25 cellular contexts compared by ENCODE assay signal in genomic region chr3:120311863-120312794, GRCh38. TPM values are rescaled to one million over a fixed set of nuclear protein-coding genes. Genes with fewer than 3 reads are reported as not detected.
DNase-seq lines count a peak whose midpoint lies in the region; ATAC-seq, FAIRE-seq and TF ChIP-seq lines count a peak whose summit lies in the region.
"Had no signal": no experiment of that assay in that cellular context is flagged by ENCODE, and none has a peak within 500 bp of the region (broad histone marks: within the 10 kb centered on the region; RNA-seq: fewer than 3 reads in every experiment).

No MANE protein-coding gene starts in this region.

- in situ Hi-C loops in GM12878 (cut with MboI), result no loop called here

- intact Hi-C loops in GM12878 (cut with micrococcal nuclease; ENCODE audit: unreplicated experiment), result no loop called here

- 89% methylated on average over 24 of the region's 24 CpGs for WGBS in GM12878 (ENCODE audit: insufficient coverage, insufficient replicate concordance, low lambda C conversion rate, missing lambda C conversion rate)

- no peak for TF ChIP-seq CTCF in GM12878 (IDR thresholded peaks at IDR 0.05 in 2 of 3, conservative IDR thresholded peaks at IDR 0.05 in 1 of 3; ENCODE audit: control insufficient read depth in 2 of 3, extremely low read depth in 1 of 3, insufficient read depth in 1 of 3, low read depth in 3 of 3, low read length in 3 of 3)

- FAIRE-seq in GM12878 (lab: Jason Lieb, UNC), result no peak
- FAIRE-seq: A549, HTR-8/SVneo had no signal

- H3K4me3 Mint-ChIP-seq in activated T-cell treated with anti-CD3 and anti-CD28 coated beads, Interleukin-2, amount 50 U/mL, for 4 hours, result no peak overlapping the region
- H3K4me3 Mint-ChIP-seq: CD4-positive, alpha-beta memory T cell; GM23338; H9 had no signal

- TSS peak; percentile 39 for BruUV-seq in GM12878 (replicated peaks; lab: Mats Ljungman, UMichigan)

- no peak overlapping the region for H3K27ac ChIP-seq in GM12878 (ENCODE audit: control insufficient read depth, insufficient read depth)
- H3K27ac ChIP-seq: A549, RWPE1 had no signal

- peaks cover 4% of the 10 kb centered on the region for H3K4me1 Mint-ChIP-seq in activated T-cell treated with anti-CD3 and anti-CD28 coated beads, Interleukin-2, amount 50 U/mL, for 4 hours (ENCODE audit: low read depth)
- H3K4me1 Mint-ChIP-seq: CD4-positive, alpha-beta memory T cell; GM23338 had no signal

- H3K4me2 ChIP-seq in GM12878 (ENCODE audit: control insufficient read depth, insufficient read depth), result no peak overlapping the region
- H3K4me2 ChIP-seq: A549, GM23338 had no signal

- TF ChIP-seq EP300 in GM12878 (IDR thresholded peaks at IDR 0.05; ENCODE audit: borderline replicate concordance in 1 of 2, control insufficient read depth in 1 of 2, low read depth in 2 of 2, low read length in 2 of 2), result no peak

- no peak overlapping the region for H2AFZ ChIP-seq in GM12878 (ENCODE audit: control insufficient read depth, low read depth, low read length)
- H2AFZ ChIP-seq: GM23338 had no signal

- H3K27me3 Mint-ChIP-seq in activated T-cell treated with anti-CD3 and anti-CD28 coated beads, Interleukin-2, amount 50 U/mL, for 4 hours (ENCODE audit: low read depth), result peaks cover 2% of the 10 kb centered on the region
- H3K27me3 Mint-ChIP-seq: CD4-positive, alpha-beta memory T cell had no signal

- no peak overlapping the region for H3K9ac ChIP-seq in GM12878 (ENCODE audit: control insufficient read depth, insufficient read depth, low read length)

- TF ChIP-seq POLR2A in GM12878 (IDR thresholded peaks at IDR 0.05; ENCODE audit: low read depth, low read length), result no peak

- H3K36me3 ChIP-seq in GM12878 (ENCODE audit: control insufficient read depth in 2 of 2, insufficient read depth in 2 of 2, low read length in 1 of 2), result no peaks in the 10 kb centered on the region; a peak in 1 of 4 replicates

- no peaks in the 10 kb centered on the region for H4K20me1 ChIP-seq in GM12878 (ENCODE audit: control insufficient read depth, insufficient read depth)

- no peaks in the 10 kb centered on the region for H3K4me1 ChIP-seq in GM12878 (ENCODE audit: control insufficient read depth, insufficient read depth, low read length)
- H3K4me1 ChIP-seq: A549 had no signal

- H3K9me3 Mint-ChIP-seq in activated T-cell treated with anti-CD3 and anti-CD28 coated beads, Interleukin-2, amount 50 U/mL, for 4 hours, result peaks cover 20% of the 10 kb centered on the region

- H3K4me3 ChIP-seq in GM12878, result no peak overlapping the region
- H3K4me3 ChIP-seq: A549, GM23338 had no signal

- SMC1A ChIA-PET in GM12878 (lab: Charles Lee; ENCODE audit: uncharacterized antibody, unreplicated experiment), result no interaction called here

- peak; percentile 23 to 41 for ATAC-seq in activated T-cell treated with anti-CD3 and anti-CD28 coated beads, Interleukin-2, amount 50 U/mL, for 4 hours
- peak; percentile 48 for ATAC-seq in GM18520 (IDR thresholded peaks at IDR 0.05; ENCODE audit: unreplicated experiment)
- peak; percentile 45; the same call in 2 of the 3 replicates for ATAC-seq in GM12878
- ATAC-seq in HG03025 (IDR thresholded peaks at IDR 0.05; ENCODE audit: low FRiP score, unreplicated experiment), result no peak
- ATAC-seq: A549, GM23338, Panc1 had no signal

- no peak for TF ChIP-seq RAD21 in GM12878 (IDR thresholded peaks at IDR 0.05; ENCODE audit: insufficient read depth, low read depth, low read length)

- no peaks in the 10 kb centered on the region for H3K27me3 ChIP-seq in GM12878 (replicated peaks in 1 of 2; ENCODE audit: control insufficient read depth in 2 of 2, insufficient read depth in 2 of 2, low read length in 1 of 2)

- no peak for DNase-seq in activated T-cell treated with anti-CD3 and anti-CD28 coated beads, Interleukin-2, amount 50 U/mL, for 4 hours
- no peak for DNase-seq in activated T-cell treated with anti-CD3 and anti-CD28 coated beads, Interleukin-2, amount 50 U/mL, for 48 hours
- DNase-seq in GM12878 (ENCODE audit: low read depth, low spot score) (no peak), NCI-H187 (lab: John Stamatoyannopoulos, UW) (no peak)
- DNase-seq in stimulated activated CD8-positive, alpha-beta memory T cell treated with anti-CD3 and anti-CD28 coated beads, Interleukin-4, amount 100 ng/mL, for 48 hours, result no peak
- DNase-seq: C1 segment of cervical spinal cord; CD4-positive, alpha-beta memory T cell; COR-L47; DMS79 treated with DMSO at 0.1 percent for 48 hours; H9; KBM-7; MV-4-11; NCI-H1105 treated with DMSO at 0.1 percent for 48 hours; NCI-H146; NCI-H2029; NCI-H2227 treated with DMSO at 0.1 percent for 48 hours; NCI-H69; SHP77 had no signal

- peaks cover 35% of the 10 kb centered on the region for H3K36me3 Mint-ChIP-seq in activated T-cell treated with anti-CD3 and anti-CD28 coated beads, Interleukin-2, amount 50 U/mL, for 4 hours (ENCODE audit: insufficient read depth)

- no peaks in the 10 kb centered on the region for H3K79me2 ChIP-seq in GM12878 (ENCODE audit: control insufficient read depth, insufficient read depth, low read length)

- POLR2A ChIA-PET in GM12878 (lab: Charles Lee), result no interaction called here

- RAD21 ChIA-PET in GM12878 (lab: Charles Lee; ENCODE audit: unreplicated experiment), result no interaction called here

- no peaks in the 10 kb centered on the region; the same call in 2 of the 3 replicates for H3K9me3 ChIP-seq in GM12878 (replicated peaks; ENCODE audit: control insufficient read depth, insufficient read depth, low read length)
- H3K9me3 ChIP-seq: A549 had no signal

- CTCF ChIA-PET in GM12878 (lab: Yijun Ruan, JAX), result no interaction called here

TF ChIP-seq in GM12878, 131 proteins besides CTCF, POLR2A, EP300 and RAD21:
- no peak for TF ChIP-seq TBL1XR1 (IDR thresholded peaks at IDR 0.05; ENCODE audit: low read depth, low read length)
- TF ChIP-seq GATAD2B (conservative IDR thresholded peaks at IDR 0.05; ENCODE audit: low read depth), result no peak

RNA-seq across cellular contexts. Expression of gene GPR156, which starts 27.1 kb away (rescaled TPM):
- under 1 TPM; 0.10 to 0.38 (median 0.16) TPM for total RNA-seq in activated T-cell treated with anti-CD3 and anti-CD28 coated beads, Interleukin-2, amount 50 U/mL, for 4 hours
- 0.15 TPM in 1 of 2 replicates, not detected in the other for total RNA-seq in GM12878 (2013; cell fraction: nucleolus; rRNA removed)
- total RNA-seq in GM12878 (2014; rRNA removed) (0.05 TPM in 1 of 2 replicates, not detected in the other), GM12878 (2014; rRNA removed; fragmentation: Illumina TruSeq; extraction: Trizol) (0.09 and 0.14 TPM in 2 replicates), GM12878 (2021) (0.08 TPM in 1 of 2 replicates, not detected in the other)
- polyA plus RNA-seq in GM12878 (2011; ENCODE audit: low read depth), result not detected
- polyA plus RNA-seq in GM12878 (2011; rRNA removed) (not detected in 2 replicates), GM12878 (2014; fragmentation: Illumina TruSeq; extraction: Trizol) (0.15 TPM in 1 of 2 replicates, not detected in the other), GM12878 (2014; fragmentation: Nextera tagmentation; extraction: Ambion mirVana) (not detected), GM12878 (2014; rRNA removed) (0.13 TPM in 1 of 2 replicates, not detected in the other), GM12878 (2016; fragmentation: Nextera tagmentation; extraction: Ambion mirVana) (not detected)
- 0.03 and 0.04 TPM in 2 replicates for polyA plus RNA-seq in GM12878 (2011; cell fraction: cytosol; rRNA removed)
- polyA plus RNA-seq in GM12878 (2011; cell fraction: nucleus; rRNA removed), result 0.10 and 0.12 TPM in 2 replicates
- not detected in 2 replicates for polyA plus RNA-seq in GM12878 (2012)
- 0.29 TPM in 1 of 2 replicates, not detected in the other for polyA minus RNA-seq in GM12878 (2011; rRNA and poly(A)+ RNA removed)
- not detected in 2 replicates for polyA minus RNA-seq in GM12878 (2011; cell fraction: cytosol; rRNA and poly(A)+ RNA removed)
- polyA minus RNA-seq in GM12878 (2011; cell fraction: nucleus; rRNA and poly(A)+ RNA removed), result 0.12 TPM in 1 of 2 replicates, not detected in the other
- total RNA-seq: CD4-positive, alpha-beta memory T cell had no signal
- polyA plus RNA-seq: CD4-positive, alpha-beta memory T cell had no signal

RNA-seq across cellular contexts. Expression of gene LRRC58, which starts 37.0 kb away (rescaled TPM):
- 10 to 100 TPM; 39.1 to 44.3 (median 39.9) TPM for total RNA-seq in activated T-cell treated with anti-CD3 and anti-CD28 coated beads, Interleukin-2, amount 50 U/mL, for 4 hours
- 32.9 and 33.4 TPM in 2 replicates for total RNA-seq in GM12878 (2013; cell fraction: nucleolus; rRNA removed)
- total RNA-seq in GM12878 (2014; rRNA removed) (28.5 and 33.2 TPM in 2 replicates), GM12878 (2014; rRNA removed; fragmentation: Illumina TruSeq; extraction: Trizol) (28.0 and 29.5 TPM in 2 replicates), GM12878 (2021) (17.9 and 19.7 TPM in 2 replicates)
- 4.6 TPM for polyA plus RNA-seq in GM12878 (2011; ENCODE audit: low read depth)
- polyA plus RNA-seq in GM12878 (2011; rRNA removed) (29.1 and 46.8 TPM in 2 replicates), GM12878 (2014; fragmentation: Illumina TruSeq; extraction: Trizol) (25.0 and 28.0 TPM in 2 replicates), GM12878 (2014; fragmentation: Nextera tagmentation; extraction: Ambion mirVana) (1 to 10 TPM; 7.7 to 8.0 TPM), GM12878 (2014; rRNA removed) (12.9 and 14.8 TPM in 2 replicates), GM12878 (2016; fragmentation: Nextera tagmentation; extraction: Ambion mirVana) (10 to 100 TPM; 17.7 to 17.9 TPM)
- 12.1 and 12.6 TPM in 2 replicates for polyA plus RNA-seq in GM12878 (2011; cell fraction: cytosol; rRNA removed)
- polyA plus RNA-seq in GM12878 (2011; cell fraction: nucleus; rRNA removed), result 5.3 and 6.1 TPM in 2 replicates
- polyA plus RNA-seq in GM12878 (2012), result 9.2 and 11.3 TPM in 2 replicates
- 25.7 and 34.4 TPM in 2 replicates for polyA minus RNA-seq in GM12878 (2011; rRNA and poly(A)+ RNA removed)
- 13.9 and 15.2 TPM in 2 replicates for polyA minus RNA-seq in GM12878 (2011; cell fraction: cytosol; rRNA and poly(A)+ RNA removed)
- polyA minus RNA-seq in GM12878 (2011; cell fraction: nucleus; rRNA and poly(A)+ RNA removed), result 7.4 and 12.2 TPM in 2 replicates
